ENCODE assay signal across 1 cellular context in genomic region chrX:65195621-65196020, GRCh38.
TF ChIP-seq lines count a peak whose summit lies in the region.

No MANE protein-coding gene starts in this region.

TF ChIP-seq in HepG2, 621 proteins besides CTCF, POLR2A, EP300 and RAD21 (continued from another document):
- TF ChIP-seq HMGXB3 (CRISPR knock-in tag; IDR thresholded peaks at IDR 0.05; ENCODE audit: borderline replicate concordance) (no peak), ZMYM4 (CRISPR knock-in tag; IDR thresholded peaks at IDR 0.05) (peak; percentile 26; the same call in 1 of the 2 replicates), PITX1 (CRISPR knock-in tag; IDR thresholded peaks at IDR 0.05) (peak; percentile 24; the same call in 1 of the 2 replicates), ZNF749 (CRISPR knock-in tag; IDR thresholded peaks at IDR 0.05; ENCODE audit: borderline replicate concordance) (no peak), ZBTB44 (CRISPR knock-in tag; IDR thresholded peaks at IDR 0.05) (no peak), NFIB (CRISPR knock-in tag; IDR thresholded peaks at IDR 0.05; ENCODE audit: borderline replicate concordance) (no peak), FOXP1 (IDR thresholded peaks at IDR 0.05) (no peak), FOXP1 (CRISPR knock-in tag; IDR thresholded peaks at IDR 0.05) (peak; percentile 72; the same call in 1 of the 2 replicates), PLSCR1 (CRISPR knock-in tag; IDR thresholded peaks at IDR 0.05; ENCODE audit: borderline replicate concordance) (no peak), PAXIP1 (CRISPR knock-in tag; conservative IDR thresholded peaks at IDR 0.05) (peak; percentile 46; the same call in 1 of the 2 replicates), ZNF251 (CRISPR knock-in tag; IDR thresholded peaks at IDR 0.05) (no peak), PAX8 (CRISPR knock-in tag; IDR thresholded peaks at IDR 0.05; ENCODE audit: borderline replicate concordance) (no peak), TBX2 (CRISPR knock-in tag; IDR thresholded peaks at IDR 0.05; ENCODE audit: borderline replicate concordance) (0 out of 2 replicates have a peak, but pooled peaks have one; percentile 32), GATAD2A (CRISPR knock-in tag; IDR thresholded peaks at IDR 0.05) (0 out of 2 replicates have a peak, but pooled peaks have one; percentile 20), ZNF839 (CRISPR knock-in tag; IDR thresholded peaks at IDR 0.05; ENCODE audit: borderline replicate concordance) (no peak), ZNF275 (CRISPR knock-in tag; IDR thresholded peaks at IDR 0.05; ENCODE audit: borderline replicate concordance) (no peak), ZNF710 (CRISPR knock-in tag; IDR thresholded peaks at IDR 0.05; ENCODE audit: borderline replicate concordance) (no peak), HMGXB4 (CRISPR knock-in tag; IDR thresholded peaks at IDR 0.05; ENCODE audit: borderline replicate concordance in 1 of 2, low read depth in 1 of 2) (0 out of 4 replicates have a peak, but pooled peaks of 1 of the 2 experiments have one; percentile 17), HNF4G (IDR thresholded peaks at IDR 0.05; ENCODE audit: borderline replicate concordance, low read depth, low read length) (0 out of 2 replicates have a peak, but pooled peaks have one; percentile 30), HNF4G (CRISPR knock-in tag; IDR thresholded peaks at IDR 0.05; ENCODE audit: borderline replicate concordance, low read depth) (no peak), FOXP4 (CRISPR knock-in tag; IDR thresholded peaks at IDR 0.05) (peak; percentile 83), ZNF549 (CRISPR knock-in tag; IDR thresholded peaks at IDR 0.05) (no peak), CHCHD3 (CRISPR knock-in tag; IDR thresholded peaks at IDR 0.05) (no peak), CAMTA2 (CRISPR knock-in tag; IDR thresholded peaks at IDR 0.05; ENCODE audit: borderline replicate concordance) (no peak), BORCS8-MEF2B (CRISPR knock-in tag; IDR thresholded peaks at IDR 0.05) (no peak), KDM1A (CRISPR knock-in tag; IDR thresholded peaks at IDR 0.05) (no peak), MYNN (CRISPR knock-in tag; IDR thresholded peaks at IDR 0.05; ENCODE audit: low read depth) (no peak), NFYC (CRISPR knock-in tag; IDR thresholded peaks at IDR 0.05) (no peak), TRAFD1 (CRISPR knock-in tag; IDR thresholded peaks at IDR 0.05; ENCODE audit: borderline replicate concordance) (no peak)
